In the genomic region with DNA sequence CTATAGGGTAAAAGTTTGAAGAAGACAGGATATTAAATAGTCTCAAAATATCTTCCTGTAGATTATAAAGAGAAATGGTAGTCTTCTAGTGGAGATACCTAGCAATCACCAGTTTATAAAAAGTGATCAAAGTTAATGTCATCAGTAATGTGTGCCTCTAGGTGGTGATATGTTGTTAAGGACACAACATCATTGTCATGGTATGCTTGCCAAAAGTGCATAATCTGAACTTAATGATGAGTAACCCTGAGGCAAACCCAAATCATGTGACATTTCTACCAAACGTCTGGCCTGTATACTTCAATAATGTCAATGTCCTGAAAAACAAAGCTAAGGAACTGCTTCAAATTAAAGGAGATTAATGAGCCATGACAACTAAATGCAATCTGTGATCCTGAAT, we compare ENCODE assay signal across 9 cellular contexts.
A peak's percentile ranks its signal among the peaks of the same experiment; 100 is the strongest.
DNase-seq lines count a peak whose midpoint lies in the region; ATAC-seq and TF ChIP-seq lines count a peak whose summit lies in the region.
"Had no signal": no experiment of that assay in that cellular context is flagged by ENCODE, and none has a peak within 500 bp of the region (broad histone marks: within the 10 kb centered on the region; RNA-seq: fewer than 3 reads in every experiment).

No MANE protein-coding gene starts in this region.

- no peaks in the 10 kb centered on the region for H3K27me3 Mint-ChIP-seq in stimulated activated naive B cell treated with anti-CD40 and anti-IgM and Interleukin-4, amounts not matched to agents 10 μg/mL and 1 μg/mL and 100 μg/mL, for 72 hours
- H3K27me3 Mint-ChIP-seq: IgD-negative memory B cell had no signal

- H3K27ac Mint-ChIP-seq in stimulated activated naive B cell treated with anti-CD40 and anti-IgM and Interleukin-4, amounts not matched to agents 10 μg/mL and 1 μg/mL and 100 μg/mL, for 72 hours = no peak overlapping the region
- H3K27ac Mint-ChIP-seq: IgD-negative memory B cell had no signal

- no peak overlapping the region for H3K4me3 Mint-ChIP-seq in stimulated activated naive B cell treated with anti-CD40 and anti-IgM and Interleukin-4, amounts not matched to agents 10 μg/mL and 1 μg/mL and 100 μg/mL, for 72 hours
- H3K4me3 Mint-ChIP-seq: IgD-negative memory B cell had no signal

- H3K9me3 Mint-ChIP-seq in stimulated activated naive B cell treated with anti-CD40 and anti-IgM and Interleukin-4, amounts not matched to agents 10 μg/mL and 1 μg/mL and 100 μg/mL, for 72 hours = no peaks in the 10 kb centered on the region
- H3K9me3 Mint-ChIP-seq: IgD-negative memory B cell had no signal

- ATAC-seq in GM18867 (IDR thresholded peaks at IDR 0.05; ENCODE audit: unreplicated experiment) (peak; percentile 64), HG03025 (IDR thresholded peaks at IDR 0.05; ENCODE audit: low FRiP score, unreplicated experiment) (no peak)
- ATAC-seq in stimulated activated naive B cell treated with anti-CD40 and anti-IgM and Interleukin-4, amounts not matched to agents 10 μg/mL and 1 μg/mL and 100 μg/mL, for 72 hours (replicated peaks) = no peak

- peak; percentile 1; the same call in 1 of the 2 replicates for TF ChIP-seq CTCF in AG09319 (IDR thresholded peaks at IDR 0.05; ENCODE audit: low read depth, low read length)

- DNase-seq in AG09319 (ENCODE audit: extremely low read depth, low read depth) (no peak), OCI-M1 (lab: John Stamatoyannopoulos, UW) (peak; percentile 82), fibroblast of the conjunctiva (ENCODE audit: low read depth) (peak; percentile 77), iPS-NIHi7 (ENCODE audit: extremely low spot score) (no peak), SKM-1 (lab: John Stamatoyannopoulos, UW; ENCODE audit: unreplicated experiment) (no peak)
- no peak for DNase-seq in stimulated activated naive B cell treated with anti-CD40 and anti-IgM and Interleukin-4, amounts not matched to agents 10 μg/mL and 1 μg/mL and 100 μg/mL, for 72 hours

- no peaks in the 10 kb centered on the region for H3K36me3 Mint-ChIP-seq in stimulated activated naive B cell treated with anti-CD40 and anti-IgM and Interleukin-4, amounts not matched to agents 10 μg/mL and 1 μg/mL and 100 μg/mL, for 72 hours
- H3K36me3 Mint-ChIP-seq: IgD-negative memory B cell had no signal

- H3K4me1 Mint-ChIP-seq in stimulated activated naive B cell treated with anti-CD40 and anti-IgM and Interleukin-4, amounts not matched to agents 10 μg/mL and 1 μg/mL and 100 μg/mL, for 72 hours = peaks cover 9 to 11% of the 10 kb centered on the region in 2 donors

Comparison
In these comparisons a context has a peak if more than half of its experiments do, and no peak if none do; other contexts are left out.
1. DNase-seq: peak in OCI-M1 (single experiment) and fibroblast of the conjunctiva (single experiment); none in AG09319 (single experiment), iPS-NIHi7 (single experiment), SKM-1 (single experiment) and stimulated activated naive B cell treated with anti-CD40 and anti-IgM and Interleukin-4, amounts not matched to agents 10 μg/mL and 1 μg/mL and 100 μg/mL, for 72 hours (single experiment).